Comparison of ENCODE assay signal across 8 cellular contexts in the genomic region with DNA sequence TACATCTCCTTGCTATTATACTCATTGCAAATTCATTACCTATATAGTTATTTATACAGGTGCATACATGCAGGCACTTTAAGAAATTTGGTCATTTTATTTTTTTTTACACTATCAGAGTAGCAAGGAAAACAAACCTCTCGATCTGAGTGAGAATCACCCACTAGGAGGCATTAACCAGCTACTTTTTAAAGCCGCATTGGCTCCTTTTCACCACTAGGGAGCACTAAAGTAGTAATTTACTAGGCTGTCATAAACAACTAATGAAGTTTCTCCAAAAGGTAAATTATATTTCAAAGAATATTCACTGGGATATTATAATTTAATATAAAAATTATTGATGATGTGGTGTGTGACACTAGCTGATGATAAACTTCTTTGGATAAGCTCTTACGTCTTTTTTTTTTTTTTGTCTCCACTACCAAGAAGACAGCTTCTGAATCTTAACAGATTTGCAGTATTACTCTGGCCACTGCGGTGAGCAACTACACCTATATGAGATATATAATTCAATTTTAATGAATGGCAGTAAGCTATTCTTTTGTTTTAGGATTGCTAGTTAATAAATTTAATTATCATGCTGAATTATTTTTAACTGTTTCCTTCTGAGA.
DNase-seq lines count a peak whose midpoint lies in the region; TF ChIP-seq lines count a peak whose summit lies in the region.

No MANE protein-coding gene starts in this region.

- H3K27ac ChIP-seq in dorsolateral prefrontal cortex = no peak overlapping the region

- H3K4me3 ChIP-seq in H7 (ENCODE audit: insufficient read depth, low read depth, low read length) = no peak overlapping the region
- no peak overlapping the region for H3K4me3 ChIP-seq in dorsolateral prefrontal cortex

- no peaks in the 10 kb centered on the region; the same call in 1 of the 2 replicates for H3K27me3 ChIP-seq in H7 (ENCODE audit: control insufficient read depth, insufficient read depth, low read length)
- no peaks in the 10 kb centered on the region for H3K27me3 ChIP-seq in dorsolateral prefrontal cortex

- DNase-seq in stimulated activated CD4-positive, alpha-beta T cell treated with anti-CD3 and anti-CD28 coated beads, Interleukin-4, amount 100 ng/mL, for 24 hours = peak; percentile 3
- no peak for DNase-seq in stimulated activated CD4-positive, alpha-beta T cell treated with anti-CD3 and anti-CD28 coated beads, Interleukin-4, amount 100 ng/mL, for 1 hour
- peak; percentile 46 for DNase-seq in H7
- DNase-seq in OCI-M2 (lab: John Stamatoyannopoulos, UW; ENCODE audit: unreplicated experiment) = peak; percentile 60
- DNase-seq in dorsolateral prefrontal cortex = peak in 3 of 10 donors; percentile 3 to 58 (median 40)
- DNase-seq in mucosa of gallbladder (ENCODE audit: low spot score) = peak; percentile 23
- DNase-seq in T-helper 9 cell = no peak

- H3K36me3 ChIP-seq in H7 (replicated peaks; ENCODE audit: control insufficient read depth, insufficient read depth, low read length) = no peaks in the 10 kb centered on the region

- TF ChIP-seq CTCF in LNCAP (IDR thresholded peaks at IDR 0.05) = peak; percentile 94
- peak; percentile 84 to 99 (median 94) for TF ChIP-seq CTCF in dorsolateral prefrontal cortex (IDR thresholded peaks at IDR 0.05 in 54 of 56, conservative IDR thresholded peaks at IDR 0.05 in 2 of 56; ENCODE audit: low read depth in 1 of 56, partially characterized antibody in 56 of 56)

- intact Hi-C loops in dorsolateral prefrontal cortex (cut with DNase I) = loop anchor here (2.0 to 5.0 kb wide), 2 partner anchors 199 to 200 kb away; no protein-coding TSS in a partner anchor

Comparison
In these comparisons a context has a peak if more than half of its experiments do, and no peak if none do; other contexts are left out.
1. DNase-seq: peak in stimulated activated CD4-positive, alpha-beta T cell treated with anti-CD3 and anti-CD28 coated beads, Interleukin-4, amount 100 ng/mL, for 24 hours (single experiment), H7 (single experiment), OCI-M2 (single experiment) and mucosa of gallbladder (single experiment); none in stimulated activated CD4-positive, alpha-beta T cell treated with anti-CD3 and anti-CD28 coated beads, Interleukin-4, amount 100 ng/mL, for 1 hour (single experiment) and T-helper 9 cell (single experiment).